Comparison of ENCODE assay signal across 8 cellular contexts in the genomic region with DNA sequence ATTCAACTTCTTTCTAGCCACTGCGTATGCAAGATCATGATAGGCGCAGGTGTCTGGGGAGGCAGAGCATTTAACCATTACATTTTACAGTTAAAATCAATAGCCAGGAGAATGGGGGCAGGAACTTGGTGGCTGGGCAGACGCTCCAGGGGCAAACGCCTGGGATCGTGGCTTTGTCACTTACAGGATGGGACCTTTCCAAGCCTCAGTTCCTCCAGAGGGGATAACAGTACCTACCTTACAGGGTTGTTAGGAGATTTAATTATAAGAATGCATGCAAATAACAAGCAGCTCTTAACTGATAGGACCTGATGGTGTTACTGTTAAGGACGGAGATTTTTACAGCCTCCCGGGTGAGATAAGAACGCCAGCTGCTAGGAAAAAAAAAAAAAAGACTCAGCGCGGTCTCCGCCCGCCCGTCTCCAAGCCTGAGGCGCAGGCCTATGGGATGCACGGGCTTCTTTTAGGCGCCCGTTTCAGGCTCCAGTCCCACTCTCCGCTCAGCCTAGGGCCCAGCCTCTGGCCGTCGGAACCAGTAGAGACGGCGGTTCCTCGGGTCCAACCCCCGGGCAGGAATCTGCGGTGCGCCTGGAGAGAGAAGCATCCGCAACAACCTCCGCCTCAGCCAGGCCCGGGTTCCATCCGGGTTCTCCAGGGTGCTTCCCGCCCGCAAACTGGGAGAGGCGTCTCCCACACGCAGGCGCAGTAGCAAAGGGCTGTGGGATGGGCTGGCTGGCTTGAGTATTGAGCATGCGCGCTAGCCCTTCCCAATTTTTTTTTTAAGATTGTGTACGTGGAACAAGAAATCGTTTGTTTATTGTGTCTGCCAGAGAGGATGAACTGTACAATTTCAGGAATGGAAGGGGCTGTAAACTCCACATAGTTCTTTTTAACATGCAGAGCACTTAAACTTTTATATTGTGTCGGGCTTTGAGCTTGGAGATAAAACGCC. TPM values are rescaled to one million over a fixed set of nuclear protein-coding genes. Genes with fewer than 3 reads are reported as not detected.
DNase-seq lines count a peak whose midpoint lies in the region; ATAC-seq, FAIRE-seq and TF ChIP-seq lines count a peak whose summit lies in the region.

A gene (minus strand): TSS at position 653 of the 952 bp plus-strand sequence. CDS start 4,564 bp downstream, outside the sequence.

- no peaks in the 10 kb centered on the region for H3K9me3 ChIP-seq in BE2C

- H3K4me3 ChIP-seq in BE2C (ENCODE audit: low read depth, low read length), result peak within 1 kb of the TSS; percentile 91
- H3K4me3 ChIP-seq in choroid plexus epithelial cell (ENCODE audit: low read depth, low read length), result peak within 1 kb of the TSS; percentile 81

- no peaks in the 10 kb centered on the region; the same call in 1 of the 2 replicates for H3K4me1 ChIP-seq in BE2C

- FAIRE-seq in GM19239 (lab: Jason Lieb, UNC), result peak; percentile 96

- ATAC-seq in HG03439 (IDR thresholded peaks at IDR 0.05; ENCODE audit: unreplicated experiment), result peak; percentile 89

- H3K36me3 ChIP-seq in BE2C, result peaks cover 3% of the 10 kb centered on the region

- no peaks in the 10 kb centered on the region for H3K27me3 ChIP-seq in BE2C

- no peak for TF ChIP-seq CTCF in BE2C (IDR thresholded peaks at IDR 0.05; ENCODE audit: low read depth, low read length)
- TF ChIP-seq CTCF in choroid plexus epithelial cell (conservative IDR thresholded peaks at IDR 0.05; ENCODE audit: low read depth, low read length), result no peak

- DNase-seq in BE2C (peak; percentile 96), GM19239 (ENCODE audit: insufficient read length, low spot score) (peak; percentile 60), NCI-H460 (ENCODE audit: extremely low read depth, low read depth) (peak; percentile 94), choroid plexus epithelial cell (ENCODE audit: low read depth) (peak; percentile 97), kidney tubule cell (ENCODE audit: low spot score) (peak; percentile 94)
- peak; percentile 29 for DNase-seq in activated CD4-positive, alpha-beta T cell treated with anti-CD3 and anti-CD28 coated beads for 1 hour
- DNase-seq in stimulated activated CD4-positive, alpha-beta T cell treated with anti-CD3 and anti-CD28 coated beads, Interleukin-15, amount 100 ng/mL, for 48 hours (ENCODE audit: low read depth in 2 of 2), result peak; percentile 48 to 57

RNA-seq across cellular contexts. Expression of the gene that starts here (rescaled TPM):
- 4.0 TPM for polyA plus RNA-seq in BE2C (2012; ENCODE audit: insufficient read depth, insufficient read length, low read depth)
- total RNA-seq in NCI-H460 (2014; rRNA removed; shearing (Covaris generic)), result 4.9 and 6.2 TPM in 2 replicates
- 7.0 and 12.7 TPM in 2 replicates for polyA plus RNA-seq in NCI-H460 (2014; cell fraction: nucleus; rRNA removed)

Comparison
In these comparisons a context has a peak if more than half of its experiments do, and no peak if none do; other contexts are left out.
1. Peak in every context shown above with its lines: DNase-seq, ATAC-seq and H3K4me3 ChIP-seq.
2. DNase-seq: peak in every context shown above with its lines; median percentile 97 in choroid plexus epithelial cell; 96 in BE2C; 94 in NCI-H460; 94 in kidney tubule cell; 60 in GM19239; 52 in stimulated activated CD4-positive, alpha-beta T cell treated with anti-CD3 and anti-CD28 coated beads, Interleukin-15, amount 100 ng/mL, for 48 hours; 29 in activated CD4-positive, alpha-beta T cell treated with anti-CD3 and anti-CD28 coated beads for 1 hour.